In the genomic region with DNA sequence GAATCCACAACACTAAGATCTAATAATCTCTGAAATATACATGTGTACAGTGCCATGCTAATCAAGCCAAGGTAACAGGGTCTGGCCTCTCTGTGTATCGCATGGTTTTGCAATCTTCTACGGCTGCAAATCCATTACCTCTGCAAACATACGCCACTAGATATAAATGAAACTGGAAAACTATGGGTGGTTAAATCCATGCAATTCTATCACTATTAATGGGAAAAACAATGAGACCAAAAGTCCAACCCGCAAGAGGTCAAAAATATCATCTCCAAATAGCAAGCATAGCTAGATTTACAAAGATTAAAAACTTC, we compare ENCODE assay signal across 1 cellular context.
A peak's percentile ranks its signal among the peaks of the same experiment; 100 is the strongest.
TF ChIP-seq lines count a peak whose summit lies in the region.

No MANE protein-coding gene starts in this region.

TF ChIP-seq in HepG2, 621 proteins besides CTCF, POLR2A, EP300 and RAD21 (continued from another document):
- TF ChIP-seq, protein P1, sequence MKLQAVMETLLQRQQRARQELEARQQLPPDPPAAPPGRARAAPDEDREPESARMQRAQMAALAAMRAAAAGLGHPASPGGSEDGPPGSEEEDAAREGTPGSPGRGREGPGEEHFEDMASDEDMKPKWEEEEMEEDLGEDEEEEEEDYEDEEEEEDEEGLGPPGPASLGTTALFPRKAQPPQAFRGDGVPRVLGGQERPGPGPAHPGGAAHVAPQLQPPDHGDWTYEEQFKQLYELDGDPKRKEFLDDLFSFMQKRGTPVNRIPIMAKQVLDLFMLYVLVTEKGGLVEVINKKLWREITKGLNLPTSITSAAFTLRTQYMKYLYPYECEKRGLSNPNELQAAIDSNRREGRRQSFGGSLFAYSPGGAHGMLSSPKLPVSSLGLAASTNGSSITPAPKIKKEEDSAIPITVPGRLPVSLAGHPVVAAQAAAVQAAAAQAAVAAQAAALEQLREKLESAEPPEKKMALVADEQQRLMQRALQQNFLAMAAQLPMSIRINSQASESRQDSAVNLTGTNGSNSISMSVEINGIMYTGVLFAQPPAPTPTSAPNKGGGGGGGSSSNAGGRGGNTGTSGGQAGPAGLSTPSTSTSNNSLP (IDR thresholded peaks at IDR 0.05; ENCODE audit: low read depth, low read length), result peak; percentile 49; the same call in 1 of the 2 replicates
- TF ChIP-seq, protein P2, sequence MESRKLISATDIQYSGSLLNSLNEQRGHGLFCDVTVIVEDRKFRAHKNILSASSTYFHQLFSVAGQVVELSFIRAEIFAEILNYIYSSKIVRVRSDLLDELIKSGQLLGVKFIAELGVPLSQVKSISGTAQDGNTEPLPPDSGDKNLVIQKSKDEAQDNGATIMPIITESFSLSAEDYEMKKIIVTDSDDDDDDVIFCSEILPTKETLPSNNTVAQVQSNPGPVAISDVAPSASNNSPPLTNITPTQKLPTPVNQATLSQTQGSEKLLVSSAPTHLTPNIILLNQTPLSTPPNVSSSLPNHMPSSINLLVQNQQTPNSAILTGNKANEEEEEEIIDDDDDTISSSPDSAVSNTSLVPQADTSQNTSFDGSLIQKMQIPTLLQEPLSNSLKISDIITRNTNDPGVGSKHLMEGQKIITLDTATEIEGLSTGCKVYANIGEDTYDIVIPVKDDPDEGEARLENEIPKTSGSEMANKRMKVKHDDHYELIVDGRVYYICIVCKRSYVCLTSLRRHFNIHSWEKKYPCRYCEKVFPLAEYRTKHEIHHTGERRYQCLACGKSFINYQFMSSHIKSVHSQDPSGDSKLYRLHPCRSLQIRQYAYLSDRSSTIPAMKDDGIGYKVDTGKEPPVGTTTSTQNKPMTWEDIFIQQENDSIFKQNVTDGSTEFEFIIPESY (CRISPR knock-in tag; IDR thresholded peaks at IDR 0.05), result 0 out of 2 replicates have a peak, but pooled peaks have one; percentile 50
- TF ChIP-seq HNF4A (CRISPR knock-in tag; IDR thresholded peaks at IDR 0.05), result peak; percentile 21; the same call in 1 of the 2 replicates
- TF ChIP-seq PLRG1 (conservative IDR thresholded peaks at IDR 0.05), result no peak
- TF ChIP-seq, protein P3, sequence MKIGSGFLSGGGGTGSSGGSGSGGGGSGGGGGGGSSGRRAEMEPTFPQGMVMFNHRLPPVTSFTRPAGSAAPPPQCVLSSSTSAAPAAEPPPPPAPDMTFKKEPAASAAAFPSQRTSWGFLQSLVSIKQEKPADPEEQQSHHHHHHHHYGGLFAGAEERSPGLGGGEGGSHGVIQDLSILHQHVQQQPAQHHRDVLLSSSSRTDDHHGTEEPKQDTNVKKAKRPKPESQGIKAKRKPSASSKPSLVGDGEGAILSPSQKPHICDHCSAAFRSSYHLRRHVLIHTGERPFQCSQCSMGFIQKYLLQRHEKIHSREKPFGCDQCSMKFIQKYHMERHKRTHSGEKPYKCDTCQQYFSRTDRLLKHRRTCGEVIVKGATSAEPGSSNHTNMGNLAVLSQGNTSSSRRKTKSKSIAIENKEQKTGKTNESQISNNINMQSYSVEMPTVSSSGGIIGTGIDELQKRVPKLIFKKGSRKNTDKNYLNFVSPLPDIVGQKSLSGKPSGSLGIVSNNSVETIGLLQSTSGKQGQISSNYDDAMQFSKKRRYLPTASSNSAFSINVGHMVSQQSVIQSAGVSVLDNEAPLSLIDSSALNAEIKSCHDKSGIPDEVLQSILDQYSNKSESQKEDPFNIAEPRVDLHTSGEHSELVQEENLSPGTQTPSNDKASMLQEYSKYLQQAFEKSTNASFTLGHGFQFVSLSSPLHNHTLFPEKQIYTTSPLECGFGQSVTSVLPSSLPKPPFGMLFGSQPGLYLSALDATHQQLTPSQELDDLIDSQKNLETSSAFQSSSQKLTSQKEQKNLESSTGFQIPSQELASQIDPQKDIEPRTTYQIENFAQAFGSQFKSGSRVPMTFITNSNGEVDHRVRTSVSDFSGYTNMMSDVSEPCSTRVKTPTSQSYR (CRISPR knock-in tag; IDR thresholded peaks at IDR 0.05; ENCODE audit: borderline replicate concordance), result no peak
- TF ChIP-seq EED (CRISPR knock-in tag; IDR thresholded peaks at IDR 0.05), result no peak
- TF ChIP-seq ZNF224 (CRISPR knock-in tag; IDR thresholded peaks at IDR 0.05), result no peak
- TF ChIP-seq, protein P4, sequence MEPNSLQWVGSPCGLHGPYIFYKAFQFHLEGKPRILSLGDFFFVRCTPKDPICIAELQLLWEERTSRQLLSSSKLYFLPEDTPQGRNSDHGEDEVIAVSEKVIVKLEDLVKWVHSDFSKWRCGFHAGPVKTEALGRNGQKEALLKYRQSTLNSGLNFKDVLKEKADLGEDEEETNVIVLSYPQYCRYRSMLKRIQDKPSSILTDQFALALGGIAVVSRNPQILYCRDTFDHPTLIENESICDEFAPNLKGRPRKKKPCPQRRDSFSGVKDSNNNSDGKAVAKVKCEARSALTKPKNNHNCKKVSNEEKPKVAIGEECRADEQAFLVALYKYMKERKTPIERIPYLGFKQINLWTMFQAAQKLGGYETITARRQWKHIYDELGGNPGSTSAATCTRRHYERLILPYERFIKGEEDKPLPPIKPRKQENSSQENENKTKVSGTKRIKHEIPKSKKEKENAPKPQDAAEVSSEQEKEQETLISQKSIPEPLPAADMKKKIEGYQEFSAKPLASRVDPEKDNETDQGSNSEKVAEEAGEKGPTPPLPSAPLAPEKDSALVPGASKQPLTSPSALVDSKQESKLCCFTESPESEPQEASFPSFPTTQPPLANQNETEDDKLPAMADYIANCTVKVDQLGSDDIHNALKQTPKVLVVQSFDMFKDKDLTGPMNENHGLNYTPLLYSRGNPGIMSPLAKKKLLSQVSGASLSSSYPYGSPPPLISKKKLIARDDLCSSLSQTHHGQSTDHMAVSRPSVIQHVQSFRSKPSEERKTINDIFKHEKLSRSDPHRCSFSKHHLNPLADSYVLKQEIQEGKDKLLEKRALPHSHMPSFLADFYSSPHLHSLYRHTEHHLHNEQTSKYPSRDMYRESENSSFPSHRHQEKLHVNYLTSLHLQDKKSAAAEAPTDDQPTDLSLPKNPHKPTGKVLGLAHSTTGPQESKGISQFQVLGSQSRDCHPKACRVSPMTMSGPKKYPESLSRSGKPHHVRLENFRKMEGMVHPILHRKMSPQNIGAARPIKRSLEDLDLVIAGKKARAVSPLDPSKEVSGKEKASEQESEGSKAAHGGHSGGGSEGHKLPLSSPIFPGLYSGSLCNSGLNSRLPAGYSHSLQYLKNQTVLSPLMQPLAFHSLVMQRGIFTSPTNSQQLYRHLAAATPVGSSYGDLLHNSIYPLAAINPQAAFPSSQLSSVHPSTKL (CRISPR knock-in tag; IDR thresholded peaks at IDR 0.05), result peak; percentile 25; the same call in 1 of the 2 replicates
- TF ChIP-seq CEBPB (IDR thresholded peaks at IDR 0.05; ENCODE audit: borderline replicate concordance, low read depth, low read length), result peak; percentile 65; the same call in 1 of the 2 replicates
- no peak for TF ChIP-seq ADNP (CRISPR knock-in tag; IDR thresholded peaks at IDR 0.05)
- TF ChIP-seq ZBTB1 (CRISPR knock-in tag; IDR thresholded peaks at IDR 0.05; ENCODE audit: borderline replicate concordance), result no peak
- TF ChIP-seq, protein P5, sequence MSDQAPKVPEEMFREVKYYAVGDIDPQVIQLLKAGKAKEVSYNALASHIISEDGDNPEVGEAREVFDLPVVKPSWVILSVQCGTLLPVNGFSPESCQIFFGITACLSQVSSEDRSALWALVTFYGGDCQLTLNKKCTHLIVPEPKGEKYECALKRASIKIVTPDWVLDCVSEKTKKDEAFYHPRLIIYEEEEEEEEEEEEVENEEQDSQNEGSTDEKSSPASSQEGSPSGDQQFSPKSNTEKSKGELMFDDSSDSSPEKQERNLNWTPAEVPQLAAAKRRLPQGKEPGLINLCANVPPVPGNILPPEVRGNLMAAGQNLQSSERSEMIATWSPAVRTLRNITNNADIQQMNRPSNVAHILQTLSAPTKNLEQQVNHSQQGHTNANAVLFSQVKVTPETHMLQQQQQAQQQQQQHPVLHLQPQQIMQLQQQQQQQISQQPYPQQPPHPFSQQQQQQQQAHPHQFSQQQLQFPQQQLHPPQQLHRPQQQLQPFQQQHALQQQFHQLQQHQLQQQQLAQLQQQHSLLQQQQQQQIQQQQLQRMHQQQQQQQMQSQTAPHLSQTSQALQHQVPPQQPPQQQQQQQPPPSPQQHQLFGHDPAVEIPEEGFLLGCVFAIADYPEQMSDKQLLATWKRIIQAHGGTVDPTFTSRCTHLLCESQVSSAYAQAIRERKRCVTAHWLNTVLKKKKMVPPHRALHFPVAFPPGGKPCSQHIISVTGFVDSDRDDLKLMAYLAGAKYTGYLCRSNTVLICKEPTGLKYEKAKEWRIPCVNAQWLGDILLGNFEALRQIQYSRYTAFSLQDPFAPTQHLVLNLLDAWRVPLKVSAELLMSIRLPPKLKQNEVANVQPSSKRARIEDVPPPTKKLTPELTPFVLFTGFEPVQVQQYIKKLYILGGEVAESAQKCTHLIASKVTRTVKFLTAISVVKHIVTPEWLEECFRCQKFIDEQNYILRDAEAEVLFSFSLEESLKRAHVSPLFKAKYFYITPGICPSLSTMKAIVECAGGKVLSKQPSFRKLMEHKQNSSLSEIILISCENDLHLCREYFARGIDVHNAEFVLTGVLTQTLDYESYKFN (CRISPR knock-in tag; conservative IDR thresholded peaks at IDR 0.05), result 0 out of 2 replicates have a peak, but pooled peaks have one; percentile 15
- no peak for TF ChIP-seq ZNF33A (CRISPR knock-in tag; IDR thresholded peaks at IDR 0.05; ENCODE audit: borderline replicate concordance)
- peak; percentile 66 for TF ChIP-seq CEBPG (CRISPR knock-in tag; IDR thresholded peaks at IDR 0.05)
- TF ChIP-seq AGO1 (IDR thresholded peaks at IDR 0.05; ENCODE audit: low read depth, low read length, poor library complexity, severe bottlenecking), result no peak
- no peak for TF ChIP-seq PCBP2 (optimal IDR thresholded peaks at IDR 0.05; ENCODE audit: low read depth, low read length, poor library complexity, severe bottlenecking)
- TF ChIP-seq ZBTB20 (CRISPR knock-in tag; IDR thresholded peaks at IDR 0.05; ENCODE audit: borderline replicate concordance, low read depth), result no peak
